ENCODE assay signal across 1 cellular context in genomic region chr2:237886702-237887481, GRCh38.
A peak's percentile ranks its signal among the peaks of the same experiment; 100 is the strongest.
TF ChIP-seq lines count a peak whose summit lies in the region.

No MANE protein-coding gene starts in this region.

TF ChIP-seq in SK-N-SH, 30 proteins besides CTCF, POLR2A, EP300 and RAD21 (continued from another document):
- TF ChIP-seq ZBTB33 (IDR thresholded peaks at IDR 0.05; ENCODE audit: borderline replicate concordance, low read depth) (no peak), SMC3 (IDR thresholded peaks at IDR 0.05; ENCODE audit: low read depth, low read length) (no peak), SIN3A (IDR thresholded peaks at IDR 0.05; ENCODE audit: borderline replicate concordance, low read depth, low read length) (no peak), NFIC (IDR thresholded peaks at IDR 0.05; ENCODE audit: borderline replicate concordance) (peak; percentile 49; the same call in 1 of the 2 replicates), RCOR1 (IDR thresholded peaks at IDR 0.05; ENCODE audit: low read length) (peak; percentile 94)
TF ChIP-seq in SK-N-SH: peak in this region for 9.
